In genomic region chr7:157271991-157272324, GRCh38 we compare ENCODE assay signal across 8 cellular contexts.
DNase-seq lines count a peak whose midpoint lies in the region; ATAC-seq and TF ChIP-seq lines count a peak whose summit lies in the region.

No MANE protein-coding gene starts in this region.

- intact Hi-C loops in Right ventricle myocardium superior (cut with DNase I) (loop anchor here (10.0 kb wide), 1 partner anchor 307 kb away; no protein-coding TSS in a partner anchor), spleen (cut with DNase I; ENCODE audit: low total_unique reads) (loop anchor here (10.0 kb wide), 1 partner anchor 297 kb away; no protein-coding TSS in a partner anchor)

- DNase-seq in GOT3 (lab: John Stamatoyannopoulos, UW) (peak; percentile 31), SJSA1 (ENCODE audit: low read depth in 1 of 2, low spot score in 2 of 2) (peak; percentile 70 to 81), Right ventricle myocardium superior (peak; percentile 61), spleen (peak; percentile 30), NCI-H1694 (lab: John Stamatoyannopoulos, UW) (no peak), HuH-7 (ENCODE audit: low spot score) (no peak)

- H3K4me3 ChIP-seq in SJSA1 (no peak overlapping the region), spleen (no peak overlapping the region)

- TF ChIP-seq CTCF in spleen (IDR thresholded peaks at IDR 0.05 in 8 of 11, conservative IDR thresholded peaks at IDR 0.05 in 3 of 11): no peak

- TF ChIP-seq POLR2A in spleen (IDR thresholded peaks at IDR 0.05): no peak

- H3K4me1 ChIP-seq in SJSA1 (replicated peaks) (peaks cover 32% of the 10 kb centered on the region), spleen (peaks cover 7 to 41% (median 19%) of the 10 kb centered on the region in 6 donors)

- H3K36me3 ChIP-seq in SJSA1: peaks cover 18% of the 10 kb centered on the region
- H3K36me3 ChIP-seq in spleen: peaks cover 5 to 50% (median 28%) of the 10 kb centered on the region in 6 donors

- H3K27ac ChIP-seq in SJSA1 (peak overlapping the region; percentile 55; the same call in 1 of the 2 replicates), spleen (no peak overlapping the region)

- H3K9me3 ChIP-seq in SJSA1 (replicated peaks) (no peaks in the 10 kb centered on the region), spleen (no peaks in the 10 kb centered on the region)

- H3K27me3 ChIP-seq in SJSA1 (replicated peaks) (no peaks in the 10 kb centered on the region), spleen (replicated peaks in 1 of 7) (peaks cover 0 to under 1% (median 0%) of the 10 kb centered on the region in 7 donors)

- WGBS in spleen, 5 donors: 37 to 72% (median 51%) methylated on average over 8 to 9 of the region's 9 CpGs

- ATAC-seq in Right ventricle myocardium superior (ENCODE audit: poor library complexity): peak; percentile 45
- ATAC-seq in HG02884 (IDR thresholded peaks at IDR 0.05; ENCODE audit: unreplicated experiment): no peak
- ATAC-seq in HG03342 (IDR thresholded peaks at IDR 0.05; ENCODE audit: unreplicated experiment): no peak

Comparison
In these comparisons a context has a peak if more than half of its experiments do, and no peak if none do; other contexts are left out.
1. DNase-seq: peak in GOT3 (single experiment), SJSA1 (2 of 2), Right ventricle myocardium superior (single experiment) and spleen (single experiment); none in NCI-H1694 (single experiment) and HuH-7 (single experiment).